Comparison of ENCODE assay signal across 26 cellular contexts in the genomic region with DNA sequence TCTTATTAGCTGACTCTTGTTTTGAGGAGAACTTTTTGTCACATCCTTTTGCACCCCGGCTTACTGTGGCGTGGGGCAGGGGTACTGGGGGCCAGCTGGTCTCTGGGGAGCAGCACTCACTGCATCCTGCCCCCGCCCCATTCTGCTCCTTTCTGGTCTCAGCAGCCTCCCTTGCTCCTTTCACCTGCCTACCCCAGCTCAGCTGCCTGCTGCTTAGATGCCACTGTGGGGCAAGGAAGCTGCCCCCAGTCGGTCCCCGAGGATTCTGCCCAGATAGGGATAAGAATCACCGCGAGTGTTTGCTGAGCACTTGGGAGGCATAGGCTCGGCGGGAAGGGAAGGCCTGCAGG. TPM values are rescaled to one million over a fixed set of nuclear protein-coding genes. Genes with fewer than 3 reads are reported as not detected.
DNase-seq lines count a peak whose midpoint lies in the region; TF ChIP-seq lines count a peak whose summit lies in the region.
"Had no signal": no experiment of that assay in that cellular context is flagged by ENCODE, and none has a peak within 500 bp of the region (broad histone marks: within the 10 kb centered on the region; RNA-seq: fewer than 3 reads in every experiment).

No MANE protein-coding gene starts in this region.

- H3K27ac ChIP-seq in HUES6 (ENCODE audit: low read depth, low read length) = no peak overlapping the region
- no peak overlapping the region for H3K27ac ChIP-seq in endodermal cell (ENCODE audit: low read depth, low read length)
- H3K27ac ChIP-seq in WERI-Rb-1 = no peak overlapping the region
- H3K27ac ChIP-seq: body of pancreas, C4-2B, coronary artery, spleen, uterus had no signal

- no peaks in the 10 kb centered on the region for H3K27me3 Mint-ChIP-seq in endodermal cell (ENCODE audit: insufficient read depth)
- no peaks in the 10 kb centered on the region for H3K27me3 Mint-ChIP-seq in neural crest cell (ENCODE audit: low read depth)
- H3K27me3 Mint-ChIP-seq: activated CD4-positive, alpha-beta T cell treated with anti-CD3 and anti-CD28 coated beads, Interleukin-2, amount 10 ng/mL, durations not matched to agents 7 days and 5 days had no signal

- H3K9me3 ChIP-seq in HUES6 (ENCODE audit: control insufficient read depth, insufficient read depth, low read depth, low read length) (no peaks in the 10 kb centered on the region), endodermal cell (ENCODE audit: control insufficient read depth, low read length) (no peaks in the 10 kb centered on the region), WERI-Rb-1 (ENCODE audit: severe bottlenecking) (no peaks in the 10 kb centered on the region)
- H3K9me3 ChIP-seq: body of pancreas, spleen, uterus had no signal

- DNase-seq in activated effector memory CD4-positive, alpha-beta T cell treated with anti-CD3 and anti-CD28 coated beads, Interleukin-2, amount 50 U/mL, for 16 hours = peak; percentile 48
- no peak for DNase-seq in activated effector memory CD4-positive, alpha-beta T cell treated with Interleukin-2 at 50 U/mL for 16 hours
- DNase-seq in endodermal cell (no peak), neural crest cell (ENCODE audit: low read depth, low spot score) (no peak), COLO829 (ENCODE audit: low spot score) (no peak), WERI-Rb-1 (no peak), NCI-H1048 (lab: John Stamatoyannopoulos, UW) (no peak)
- DNase-seq: activated CD4-positive, alpha-beta T cell treated with anti-CD3 and anti-CD28 coated beads, Interleukin-2, amount 10 ng/mL, durations not matched to agents 7 days and 5 days; activated CD8-positive, alpha-beta memory T cell treated with anti-CD3 and anti-CD28 coated beads, Interleukin-2, amount 50 U/mL, for 4 hours; activated gamma-delta T cell treated with Interleukin-2 at 50 U/mL for 16 hours; body of pancreas; DMS153; foreskin fibroblast; hypothalamus; left colon; midbrain; NCI-H1694 treated with DMSO at 0.1 percent for 48 hours; nucleus accumbens; retina; Right ventricle myocardium superior; stimulated activated CD4-positive, alpha-beta T cell treated with anti-CD3 and anti-CD28 coated beads, Interleukin-4, amount 100 ng/mL, for 4 hours; uterus had no signal

- peak overlapping the region; percentile 80 for H3K27ac Mint-ChIP-seq in endodermal cell
- peak overlapping the region; percentile 12 for H3K27ac Mint-ChIP-seq in neural crest cell (ENCODE audit: unreplicated experiment)
- H3K27ac Mint-ChIP-seq: activated CD4-positive, alpha-beta T cell treated with anti-CD3 and anti-CD28 coated beads, Interleukin-2, amount 10 ng/mL, durations not matched to agents 7 days and 5 days had no signal

- H3K9ac ChIP-seq in HUES6 (ENCODE audit: low read length) (peak overlapping the region; percentile 34), endodermal cell (ENCODE audit: extremely low read depth, low read length, poor library complexity, severe bottlenecking) (no peak overlapping the region)

- H3K27me3 ChIP-seq in HUES6 (ENCODE audit: control insufficient read depth, insufficient read depth, low read length) (no peaks in the 10 kb centered on the region), endodermal cell (ENCODE audit: control insufficient read depth, insufficient read depth, low read length, poor library complexity, severe bottlenecking) (no peaks in the 10 kb centered on the region), WERI-Rb-1 (ENCODE audit: insufficient read depth, low read depth, severe bottlenecking) (no peaks in the 10 kb centered on the region)
- H3K27me3 ChIP-seq: body of pancreas, uterus had no signal

- H3K36me3 ChIP-seq in HUES6 (ENCODE audit: control insufficient read depth, insufficient read depth, low read length) = peaks cover 4% of the 10 kb centered on the region
- no peaks in the 10 kb centered on the region for H3K36me3 ChIP-seq in endodermal cell (ENCODE audit: control insufficient read depth, insufficient read depth, low read length)
- H3K36me3 ChIP-seq in WERI-Rb-1 = peaks cover 6% of the 10 kb centered on the region; the same call in 1 of the 2 replicates
- H3K36me3 ChIP-seq: spleen, uterus had no signal

- H3K36me3 Mint-ChIP-seq in endodermal cell (ENCODE audit: low read depth) (peaks cover 4% of the 10 kb centered on the region), neural crest cell (ENCODE audit: low read depth) (peaks cover 2% of the 10 kb centered on the region)

- H3K4me3 Mint-ChIP-seq in endodermal cell (peak overlapping the region; percentile 68), neural crest cell (no peak overlapping the region)

- WGBS in endodermal cell (ENCODE audit: insufficient coverage in 1 of 2, insufficient read length in 1 of 2), 2 experiments = 86 to 100% methylated on average over 8 to 9 of the region's 9 CpGs

- H3K4me1 ChIP-seq in HUES6 (ENCODE audit: control insufficient read depth, insufficient read depth, low read length) = peaks cover 23% of the 10 kb centered on the region
- no peaks in the 10 kb centered on the region for H3K4me1 ChIP-seq in endodermal cell (ENCODE audit: control insufficient read depth, insufficient read depth, low read length)
- H3K4me1 ChIP-seq: uterus had no signal

- H3K9me3 Mint-ChIP-seq in endodermal cell (no peaks in the 10 kb centered on the region), neural crest cell (no peaks in the 10 kb centered on the region)
- H3K9me3 Mint-ChIP-seq: activated CD4-positive, alpha-beta T cell treated with anti-CD3 and anti-CD28 coated beads, Interleukin-2, amount 10 ng/mL, durations not matched to agents 7 days and 5 days had no signal

- H3K4me1 Mint-ChIP-seq in endodermal cell (peaks cover 6% of the 10 kb centered on the region), neural crest cell (peaks cover 8% of the 10 kb centered on the region)

- no peak for TF ChIP-seq CTCF in endodermal cell (conservative IDR thresholded peaks at IDR 0.05)
- TF ChIP-seq CTCF in neural crest cell (conservative IDR thresholded peaks at IDR 0.05) = no peak
- no peak for TF ChIP-seq CTCF in WERI-Rb-1 (IDR thresholded peaks at IDR 0.05; ENCODE audit: low read depth, low read length)

- H3K4me3 ChIP-seq in HUES6 (ENCODE audit: low read depth, low read length) = peak overlapping the region; percentile 58
- no peak overlapping the region for H3K4me3 ChIP-seq in endodermal cell (ENCODE audit: low read length)
- no peak overlapping the region for H3K4me3 ChIP-seq in WERI-Rb-1 (ENCODE audit: low read depth, low read length)
- H3K4me3 ChIP-seq: body of pancreas, coronary artery, spleen, uterus had no signal

RNA-seq across cellular contexts. Expression of gene APBA2, which starts 32.0 kb away (rescaled TPM):
- 10 to 100 TPM; 27.1 to 27.3 TPM for total RNA-seq in endodermal cell
- 45.7 TPM for polyA plus RNA-seq in endodermal cell (2013, experiment 1 of 2)
- polyA plus RNA-seq in endodermal cell (2013, experiment 2 of 2) = 40.9 TPM
- 78.6 and 79.9 TPM in 2 replicates for total RNA-seq in neural crest cell
